13 cellular contexts compared by ENCODE assay signal in genomic region chr5:124602925-124603650, GRCh38.
DNase-seq lines count a peak whose midpoint lies in the region; ATAC-seq, FAIRE-seq and TF ChIP-seq lines count a peak whose summit lies in the region.
"Had no signal": no experiment of that assay in that cellular context is flagged by ENCODE, and none has a peak within 500 bp of the region (broad histone marks: within the 10 kb centered on the region; RNA-seq: fewer than 3 reads in every experiment).

No MANE protein-coding gene starts in this region.

- H3K4me3 Mint-ChIP-seq in nephron progenitor cell = no peak overlapping the region

- ATAC-seq in HG03095 (IDR thresholded peaks at IDR 0.05; ENCODE audit: unreplicated experiment) = no peak

- peaks cover 4% of the 10 kb centered on the region for H3K27me3 Mint-ChIP-seq in nephron progenitor cell (ENCODE audit: low read depth, poor library complexity)

- H3K9ac ChIP-seq in H1 (replicated peaks in 1 of 4; ENCODE audit: extremely low read depth in 1 of 4, low read depth in 3 of 4, low read length in 3 of 4) = no peak overlapping the region

- H4K91ac ChIP-seq in H1 (replicated peaks; ENCODE audit: insufficient read length, low read length) = no peak overlapping the region

- H3K18ac ChIP-seq in H1 (ENCODE audit: extremely low read depth, low read length) = no peak overlapping the region

- peaks cover 7% of the 10 kb centered on the region for H3K36me3 Mint-ChIP-seq in nephron progenitor cell (ENCODE audit: low read depth)

- no peak for TF ChIP-seq EP300 in H1 (IDR thresholded peaks at IDR 0.05; ENCODE audit: borderline replicate concordance in 1 of 2, low read depth in 2 of 2, low read length in 2 of 2)

- H3K79me2 ChIP-seq in H1 (ENCODE audit: control insufficient read depth in 1 of 2, insufficient read depth in 2 of 2, low read length in 2 of 2) = no peaks in the 10 kb centered on the region

- H2BK120ac ChIP-seq in H1 (replicated peaks; ENCODE audit: low read depth, low read length) = no peak overlapping the region

- H3K4me1 Mint-ChIP-seq in nephron progenitor cell = peaks cover 50% of the 10 kb centered on the region

- H2BK20ac ChIP-seq in H1 (ENCODE audit: low read length) = no peak overlapping the region

- H4K20me1 ChIP-seq in H1 (replicated peaks in 1 of 2; ENCODE audit: control insufficient read depth in 1 of 2, insufficient read depth in 2 of 2, low read length in 2 of 2) = no peaks in the 10 kb centered on the region

- H2BK15ac ChIP-seq in H1 (ENCODE audit: low read length) = no peak overlapping the region

- no peak overlapping the region for H3K56ac ChIP-seq in H1 (replicated peaks; ENCODE audit: insufficient read length, low read depth, low read length)

- H2BK12ac ChIP-seq in H1 (ENCODE audit: low read depth, low read length) = no peak overlapping the region

- H3K4me1 ChIP-seq in H1 (replicated peaks in 1 of 4; ENCODE audit: control insufficient read depth in 3 of 4, insufficient read depth in 4 of 4, low read length in 3 of 4) = peaks cover 0 to 8% (median 1%) of the 10 kb centered on the region in 4 experiments; a peak in 2 of 7 replicates

- no peaks in the 10 kb centered on the region for H3K9me3 ChIP-seq in H1 (ENCODE audit: insufficient read depth in 2 of 2, low read depth in 1 of 2, low read length in 1 of 2)

- no peak overlapping the region for H3K23ac ChIP-seq in H1 (ENCODE audit: insufficient read length)

- TF ChIP-seq POLR2A in H1 (IDR thresholded peaks at IDR 0.05; ENCODE audit: control extremely low read depth in 1 of 2, low read depth in 2 of 2, low read length in 2 of 2) = no peak

- TF ChIP-seq RAD21 in H1 (IDR thresholded peaks at IDR 0.05 in 1 of 2, conservative IDR thresholded peaks at IDR 0.05 in 1 of 2; ENCODE audit: low read depth in 2 of 2, low read length in 2 of 2) = no peak

- H4K8ac ChIP-seq in H1 (ENCODE audit: extremely low read depth, insufficient read depth, low read length) = no peak overlapping the region

- H3K36me3 ChIP-seq in H1 (ENCODE audit: control insufficient read depth in 2 of 4, insufficient read depth in 4 of 4, low read length in 3 of 4) = no peaks in the 10 kb centered on the region

- no peak overlapping the region for H3K4me3 ChIP-seq in H1 (ENCODE audit: extremely low read depth in 1 of 4, insufficient read depth in 2 of 4, low read depth in 3 of 4, low read length in 4 of 4)
- H3K4me3 ChIP-seq: SK-N-MC had no signal

- peaks cover 6% of the 10 kb centered on the region for H3K9me3 Mint-ChIP-seq in nephron progenitor cell

- no peak overlapping the region for H3K4ac ChIP-seq in H1 (replicated peaks; ENCODE audit: insufficient read length, low read depth, low read length)

- TF ChIP-seq CTCF in H1 (IDR thresholded peaks at IDR 0.05; ENCODE audit: control extremely low read depth in 1 of 3, insufficient read depth in 1 of 3, low read depth in 1 of 3, low read length in 3 of 3) = no peak
- TF ChIP-seq CTCF in nephron progenitor cell (IDR thresholded peaks at IDR 0.05) = no peak

- no peak for FAIRE-seq in H1 (lab: Jason Lieb, UNC)

- H3K4me2 ChIP-seq in H1 (ENCODE audit: insufficient read depth in 1 of 2, low read depth in 2 of 2, low read length in 2 of 2) = no peak overlapping the region

- CTCF ChIA-PET in H1 (lab: Charles Lee; ENCODE audit: partially characterized antibody) = no interaction called here

- POLR2A ChIA-PET in H1 (lab: Charles Lee; ENCODE audit: partially characterized antibody) = no interaction called here

- no peak overlapping the region for H2AFZ ChIP-seq in H1 (ENCODE audit: low read length)

- 79% methylated on average over 1 of the region's 1 CpG; no CpG with 5 or more reads in 1 of the 2 experiments for WGBS in H1 (ENCODE audit: extremely low coverage in 1 of 2, insufficient coverage in 1 of 2, insufficient read length in 1 of 2, insufficient replicate concordance in 2 of 2, low coverage in 1 of 2, low lambda C conversion rate in 2 of 2, missing lambda C conversion rate in 1 of 2), 2 experiments

- peak overlapping the region; percentile 57 for H3K27ac Mint-ChIP-seq in nephron progenitor cell

- H2BK5ac ChIP-seq in H1 (ENCODE audit: low read depth, low read length) = no peak overlapping the region

- DNase-seq in DMS53 (lab: John Stamatoyannopoulos, UW) (peak; percentile 48), DMS53 treated with DMSO at 0.1 percent for 48 hours (lab: John Stamatoyannopoulos, UW; ENCODE audit: unreplicated experiment) (no peak), NCI-H82 (lab: John Stamatoyannopoulos, UW) (peak; percentile 86), H1 (ENCODE audit: low read depth in 1 of 2, low spot score in 2 of 2) (no peak), nephron progenitor cell (no peak), NCI-H510A treated with DMSO at 0.1 percent for 48 hours (lab: John Stamatoyannopoulos, UW) (no peak), NCI-H1436 treated with DMSO at 0.1 percent for 48 hours (lab: John Stamatoyannopoulos, UW) (no peak)
- DNase-seq: MV-4-11, NCI-H2081, NCI-H524 treated with DMSO at 0.1 percent for 48 hours had no signal

- H3K23me2 ChIP-seq in H1 (ENCODE audit: low read depth, low read length) = no peaks in the 10 kb centered on the region

- no peak overlapping the region for H4K5ac ChIP-seq in H1 (ENCODE audit: insufficient read length, low read depth, low read length)

- no peak overlapping the region for H3K27ac ChIP-seq in H1 (ENCODE audit: low read depth, low read length)
- H3K27ac ChIP-seq: 22Rv1, SK-N-MC had no signal

- H3K79me1 ChIP-seq in H1 (ENCODE audit: low read depth, low read length) = no peaks in the 10 kb centered on the region

- H3K14ac ChIP-seq in H1 (ENCODE audit: insufficient read length) = no peak overlapping the region

- H2AK5ac ChIP-seq in H1 (ENCODE audit: low read depth, low read length) = no peak overlapping the region

- no peaks in the 10 kb centered on the region for H3K27me3 ChIP-seq in H1 (replicated peaks in 1 of 4; ENCODE audit: control insufficient read depth in 3 of 4, extremely low read depth in 1 of 4, insufficient read depth in 3 of 4, low read length in 3 of 4)

TF ChIP-seq in H1, 55 proteins besides CTCF, POLR2A, EP300 and RAD21:
- no peak for TF ChIP-seq GTF2F1 (IDR thresholded peaks at IDR 0.05; ENCODE audit: borderline replicate concordance, low read depth, low read length)
- no peak for TF ChIP-seq HDAC6 (IDR thresholded peaks at IDR 0.05; ENCODE audit: low read depth, low read length)
- TF ChIP-seq CEBPB (IDR thresholded peaks at IDR 0.05; ENCODE audit: low read depth, low read length) = peak; percentile 78

Comparison
In these comparisons a context has a peak if more than half of its experiments do, and no peak if none do; other contexts are left out.
1. DNase-seq: peak in DMS53 (single experiment) and NCI-H82 (single experiment); none in DMS53 treated with DMSO at 0.1 percent for 48 hours (single experiment), H1 (0 of 2), nephron progenitor cell (single experiment), NCI-H510A treated with DMSO at 0.1 percent for 48 hours (single experiment) and NCI-H1436 treated with DMSO at 0.1 percent for 48 hours (single experiment).